Comparison of ENCODE assay signal across 1 cellular context in the genomic region with DNA sequence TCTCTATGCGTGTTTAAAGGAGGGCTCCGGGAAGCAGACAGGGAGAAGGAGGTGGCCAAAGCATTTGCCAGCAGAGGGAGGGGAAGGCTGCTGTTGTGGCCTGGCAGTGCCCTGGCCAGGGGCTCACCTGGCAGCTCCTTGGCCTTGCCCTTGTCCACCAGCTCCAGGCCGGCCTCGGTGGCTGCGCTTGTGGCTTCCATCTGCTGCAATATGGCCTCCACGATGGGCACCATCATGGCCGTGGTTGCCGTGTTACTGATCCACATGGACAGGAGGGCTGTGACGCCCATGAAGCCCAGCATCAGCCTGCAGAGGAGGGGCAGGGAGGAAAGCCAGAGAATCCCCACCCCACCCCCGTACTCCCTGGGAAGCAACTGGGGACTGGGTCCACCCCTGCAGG.
TF ChIP-seq lines count a peak whose summit lies in the region.

No MANE protein-coding gene starts in this region.

TF ChIP-seq in HepG2, 621 proteins besides CTCF, POLR2A, EP300 and RAD21:
- no peak for TF ChIP-seq CBX2 (IDR thresholded peaks at IDR 0.05; ENCODE audit: low read depth, low read length)
- no peak for TF ChIP-seq CBX2 (CRISPR knock-in tag; IDR thresholded peaks at IDR 0.05; ENCODE audit: low read depth)
- TF ChIP-seq RBFOX2 (IDR thresholded peaks at IDR 0.05; ENCODE audit: low read depth, low read length) = peak; percentile 43; the same call in 1 of the 2 replicates
- TF ChIP-seq ZBTB42 (CRISPR knock-in tag; IDR thresholded peaks at IDR 0.05) = no peak
